Comparison of ENCODE assay signal across 8 cellular contexts in genomic region chr12:132711169-132711843, GRCh38. TPM values are rescaled to one million over a fixed set of nuclear protein-coding genes. Genes with fewer than 3 reads are reported as not detected.
DNase-seq lines count a peak whose midpoint lies in the region; ATAC-seq, FAIRE-seq and TF ChIP-seq lines count a peak whose summit lies in the region.

No MANE protein-coding gene starts in this region.

- POLR2A ChIA-PET in GM12878 (lab: Charles Lee), result interaction anchor here (0.6 to 1.4 kb wide), 4 partner anchors 26 to 330 kb away, joined by 3 to 6 read pairs (median 3); no protein-coding TSS in a partner anchor

- FAIRE-seq in GM12878 (lab: Jason Lieb, UNC), result no peak

- peak overlapping the region; percentile 89 for H3K9ac ChIP-seq in GM12878 (ENCODE audit: control insufficient read depth, insufficient read depth, low read length)

- TF ChIP-seq RAD21 in GM12878 (IDR thresholded peaks at IDR 0.05; ENCODE audit: insufficient read depth, low read depth, low read length), result no peak

- H3K36me3 ChIP-seq in H7 (replicated peaks; ENCODE audit: control insufficient read depth, insufficient read depth, low read length) (peaks cover 3% of the 10 kb centered on the region), GM12878 (ENCODE audit: control insufficient read depth in 2 of 2, insufficient read depth in 2 of 2, low read length in 1 of 2) (peaks cover 7 to 9% of the 10 kb centered on the region in 2 experiments), stomach (peaks cover 13 to 30% (median 20%) of the 10 kb centered on the region in 4 donors)

- 17% methylated on average over 33 of the region's 51 CpGs for WGBS in GM12878 (ENCODE audit: insufficient coverage, insufficient replicate concordance, low lambda C conversion rate, missing lambda C conversion rate)
- 7 to 19% (median 8%) methylated on average over 21 to 51 of the region's 51 CpGs for WGBS in stomach, 5 donors

- CTCF ChIA-PET in GM12878 (lab: Yijun Ruan, JAX), result no interaction called here

- SMC1A ChIA-PET in GM12878 (lab: Charles Lee; ENCODE audit: uncharacterized antibody, unreplicated experiment), result no interaction called here

- TF ChIP-seq EP300 in GM12878 (IDR thresholded peaks at IDR 0.05; ENCODE audit: borderline replicate concordance in 1 of 2, control insufficient read depth in 1 of 2, low read depth in 2 of 2, low read length in 2 of 2), result no peak
- no peak for TF ChIP-seq EP300 in stomach (IDR thresholded peaks at IDR 0.05)

- peak overlapping the region; percentile 15; the same call in 1 of the 2 replicates for H2AFZ ChIP-seq in GM12878 (ENCODE audit: control insufficient read depth, low read depth, low read length)

- H3K4me3 ChIP-seq in H7 (ENCODE audit: insufficient read depth, low read depth, low read length), result peak overlapping the region; percentile 86
- peak overlapping the region; percentile 95 for H3K4me3 ChIP-seq in GM12878
- H3K4me3 ChIP-seq in stomach, result peak overlapping the region; percentile 81 to 98 (median 92)

- DNase-seq in EL, result peak; percentile 30
- peak; percentile 89 for DNase-seq in H7
- DNase-seq in NCI-H146 (lab: John Stamatoyannopoulos, UW), result peak; percentile 43
- no peak for DNase-seq in GM12878 (ENCODE audit: low read depth, low spot score)
- DNase-seq in left lobe of liver (ENCODE audit: low spot score), result peak; percentile 58
- DNase-seq in stomach, result peak; percentile 34

- H4K20me1 ChIP-seq in GM12878 (ENCODE audit: control insufficient read depth, insufficient read depth), result no peaks in the 10 kb centered on the region; the same call in 1 of the 2 replicates

- no peaks in the 10 kb centered on the region; the same call in 1 of the 2 replicates for H3K4me1 ChIP-seq in GM12878 (ENCODE audit: control insufficient read depth, insufficient read depth, low read length)
- peaks cover 9 to 39% (median 28%) of the 10 kb centered on the region in 4 donors for H3K4me1 ChIP-seq in stomach

- TF ChIP-seq CTCF in GM12878 (IDR thresholded peaks at IDR 0.05 in 2 of 3, conservative IDR thresholded peaks at IDR 0.05 in 1 of 3; ENCODE audit: control insufficient read depth in 2 of 3, extremely low read depth in 1 of 3, insufficient read depth in 1 of 3, low read depth in 3 of 3, low read length in 3 of 3) (no peak), stomach (IDR thresholded peaks at IDR 0.05) (no peak)

- TF ChIP-seq POLR2A in GM12878 (IDR thresholded peaks at IDR 0.05; ENCODE audit: low read depth, low read length) (no peak), stomach (IDR thresholded peaks at IDR 0.05) (no peak)

- intact Hi-C loops in GM12878 (cut with micrococcal nuclease; ENCODE audit: unreplicated experiment), result no loop called here
- intact Hi-C loops in stomach (cut with DNase I; ENCODE audit: low total_unique reads), result no loop called here

- H3K4me2 ChIP-seq in GM12878 (ENCODE audit: control insufficient read depth, insufficient read depth), result peak overlapping the region; percentile 40

- H3K27ac ChIP-seq in GM12878 (ENCODE audit: control insufficient read depth, insufficient read depth), result peak overlapping the region; percentile 97
- peak overlapping the region; percentile 42 to 95 (median 85) for H3K27ac ChIP-seq in stomach

- H3K9me3 ChIP-seq in GM12878 (replicated peaks; ENCODE audit: control insufficient read depth, insufficient read depth, low read length), result no peaks in the 10 kb centered on the region
- no peaks in the 10 kb centered on the region for H3K9me3 ChIP-seq in stomach

- no TSS peak for BruUV-seq in GM12878 (replicated peaks; lab: Mats Ljungman, UMichigan)

- in situ Hi-C loops in GM12878 (cut with MboI), result no loop called here

- RAD21 ChIA-PET in GM12878 (lab: Charles Lee; ENCODE audit: unreplicated experiment), result no interaction called here

- no peaks in the 10 kb centered on the region for H3K27me3 ChIP-seq in H7 (ENCODE audit: control insufficient read depth, insufficient read depth, low read length)
- H3K27me3 ChIP-seq in GM12878 (replicated peaks in 1 of 2; ENCODE audit: control insufficient read depth in 2 of 2, insufficient read depth in 2 of 2, low read length in 1 of 2), result no peaks in the 10 kb centered on the region
- H3K27me3 ChIP-seq in stomach, result no peaks in the 10 kb centered on the region

- H3K79me2 ChIP-seq in GM12878 (ENCODE audit: control insufficient read depth, insufficient read depth, low read length), result peaks cover 51% of the 10 kb centered on the region

- ATAC-seq in GM12878, result peak; percentile 10
- peak; percentile 3 for ATAC-seq in left lobe of liver
- no peak for ATAC-seq in GM18873 (IDR thresholded peaks at IDR 0.05; ENCODE audit: low FRiP score, unreplicated experiment)
- no peak for ATAC-seq in HG03469 (IDR thresholded peaks at IDR 0.05; ENCODE audit: unreplicated experiment)

RNA-seq across cellular contexts. Expression of gene PGAM5, which starts 0.7 kb away (rescaled TPM):
- total RNA-seq in H7 (2014; rRNA removed; shearing (Covaris generic)), result 125 and 161 TPM in 2 replicates
- total RNA-seq in GM12878 (2013; cell fraction: nucleolus; rRNA removed), result 11.7 and 13.8 TPM in 2 replicates
- total RNA-seq in GM12878 (2014; rRNA removed) (71.2 and 81.8 TPM in 2 replicates), GM12878 (2014; rRNA removed; fragmentation: Illumina TruSeq; extraction: Trizol) (47.6 and 55.7 TPM in 2 replicates), GM12878 (2021) (79.7 and 90.9 TPM in 2 replicates), left lobe of liver (25.2 TPM), stomach (10 to 100 TPM in 3 of 5 donors, 1 to 10 TPM in 2; 1.8 to 49.8 (median 16.8) TPM)
- polyA plus RNA-seq in GM12878 (2011; ENCODE audit: low read depth), result 13.7 TPM
- polyA plus RNA-seq in GM12878 (2011; rRNA removed) (16.2 and 27.7 TPM in 2 replicates), GM12878 (2014; fragmentation: Illumina TruSeq; extraction: Trizol) (16.5 and 44.3 TPM in 2 replicates), GM12878 (2014; fragmentation: Nextera tagmentation; extraction: Ambion mirVana) (10 to 100 TPM in 1 of 2 experiments, 1 to 10 TPM in 1; 9.6 to 16.4 TPM), GM12878 (2014; rRNA removed) (66.9 and 68.4 TPM in 2 replicates), GM12878 (2016; fragmentation: Nextera tagmentation; extraction: Ambion mirVana) (10 to 100 TPM in 1 of 2 experiments, 1 to 10 TPM in 1; 8.2 to 46.3 TPM), stomach (10 to 100 TPM; 13.0 to 17.6 (median 14.1) TPM)
- 37.0 and 60.9 TPM in 2 replicates for polyA plus RNA-seq in GM12878 (2011; cell fraction: cytosol; rRNA removed)
- polyA plus RNA-seq in GM12878 (2011; cell fraction: nucleus; rRNA removed), result 21.7 and 34.5 TPM in 2 replicates
- polyA plus RNA-seq in GM12878 (2012), result 23.3 and 33.4 TPM in 2 replicates
- polyA minus RNA-seq in GM12878 (2011; rRNA and poly(A)+ RNA removed), result 44.8 and 87.5 TPM in 2 replicates
- polyA minus RNA-seq in GM12878 (2011; cell fraction: cytosol; rRNA and poly(A)+ RNA removed), result 35.5 and 42.9 TPM in 2 replicates
- 12.3 and 23.3 TPM in 2 replicates for polyA minus RNA-seq in GM12878 (2011; cell fraction: nucleus; rRNA and poly(A)+ RNA removed)

RNA-seq across cellular contexts. Expression of gene PXMP2, which starts 23.9 kb away (rescaled TPM):
- total RNA-seq in H7 (2014; rRNA removed; shearing (Covaris generic)), result 18.0 and 29.9 TPM in 2 replicates
- 4.5 and 6.7 TPM in 2 replicates for total RNA-seq in GM12878 (2013; cell fraction: nucleolus; rRNA removed)
- total RNA-seq in GM12878 (2014; rRNA removed), result 61.5 and 65.0 TPM in 2 replicates
- 37.6 and 38.1 TPM in 2 replicates for total RNA-seq in GM12878 (2014; rRNA removed; fragmentation: Illumina TruSeq; extraction: Trizol)
- total RNA-seq in GM12878 (2021), result 40.9 and 41.5 TPM in 2 replicates
- polyA plus RNA-seq in GM12878 (2011; ENCODE audit: low read depth), result 9.8 TPM
- 31.6 and 36.4 TPM in 2 replicates for polyA plus RNA-seq in GM12878 (2011; rRNA removed)
- polyA plus RNA-seq in GM12878 (2011; cell fraction: cytosol; rRNA removed), result 46.6 and 57.4 TPM in 2 replicates
- polyA plus RNA-seq in GM12878 (2011; cell fraction: nucleus; rRNA removed), result 25.1 and 30.4 TPM in 2 replicates
- polyA plus RNA-seq in GM12878 (2012), result 29.3 and 31.8 TPM in 2 replicates
- polyA plus RNA-seq in GM12878 (2014; fragmentation: Illumina TruSeq; extraction: Trizol), result 18.4 and 42.6 TPM in 2 replicates
- 10 to 100 TPM in 1 of 2 experiments, 1 to 10 TPM in 1; 4.0 to 10.3 TPM for polyA plus RNA-seq in GM12878 (2014; fragmentation: Nextera tagmentation; extraction: Ambion mirVana)
- polyA plus RNA-seq in GM12878 (2014; rRNA removed), result 68.5 and 73.6 TPM in 2 replicates
- 10 to 100 TPM; 66.7 to 97.8 TPM for polyA plus RNA-seq in GM12878 (2016; fragmentation: Nextera tagmentation; extraction: Ambion mirVana)
- polyA minus RNA-seq in GM12878 (2011; rRNA and poly(A)+ RNA removed), result 11.2 and 15.8 TPM in 2 replicates
- polyA minus RNA-seq in GM12878 (2011; cell fraction: cytosol; rRNA and poly(A)+ RNA removed), result 9.6 and 11.4 TPM in 2 replicates
- 4.0 and 8.3 TPM in 2 replicates for polyA minus RNA-seq in GM12878 (2011; cell fraction: nucleus; rRNA and poly(A)+ RNA removed)
- total RNA-seq in left lobe of liver, result 225 TPM
- total RNA-seq in stomach, result 100 to 1,000 TPM in 2 of 5 donors, 10 to 100 TPM in 3; 29.9 to 274 (median 89.7) TPM
- 10 to 100 TPM; 40.7 to 97.3 (median 90.5) TPM for polyA plus RNA-seq in stomach

RNA-seq across cellular contexts. Expression of gene POLE, which starts 24.2 kb away (rescaled TPM):
- 54.0 and 55.1 TPM in 2 replicates for total RNA-seq in H7 (2014; rRNA removed; shearing (Covaris generic))
- total RNA-seq in GM12878 (2013; cell fraction: nucleolus; rRNA removed), result 207 and 245 TPM in 2 replicates
- total RNA-seq in GM12878 (2014; rRNA removed), result 56.1 and 69.6 TPM in 2 replicates
- 24.8 and 26.7 TPM in 2 replicates for total RNA-seq in GM12878 (2014; rRNA removed; fragmentation: Illumina TruSeq; extraction: Trizol)
- 86.8 and 103 TPM in 2 replicates for total RNA-seq in GM12878 (2021)
- 26.2 TPM for polyA plus RNA-seq in GM12878 (2011; ENCODE audit: low read depth)
- polyA plus RNA-seq in GM12878 (2011; rRNA removed), result 21.4 and 43.6 TPM in 2 replicates
- polyA plus RNA-seq in GM12878 (2011; cell fraction: cytosol; rRNA removed), result 34.1 and 49.3 TPM in 2 replicates
- 389 and 485 TPM in 2 replicates for polyA plus RNA-seq in GM12878 (2011; cell fraction: nucleus; rRNA removed)
- 40.1 and 40.7 TPM in 2 replicates for polyA plus RNA-seq in GM12878 (2012)
- 29.8 and 50.0 TPM in 2 replicates for polyA plus RNA-seq in GM12878 (2014; fragmentation: Illumina TruSeq; extraction: Trizol)
- 1 to 10 TPM; 2.3 to 3.5 TPM for polyA plus RNA-seq in GM12878 (2014; fragmentation: Nextera tagmentation; extraction: Ambion mirVana)
- 84.2 and 91.5 TPM in 2 replicates for polyA plus RNA-seq in GM12878 (2014; rRNA removed)
- polyA plus RNA-seq in GM12878 (2016; fragmentation: Nextera tagmentation; extraction: Ambion mirVana), result 10 to 100 TPM; 28.7 to 30.6 TPM
- 94.9 and 113 TPM in 2 replicates for polyA minus RNA-seq in GM12878 (2011; rRNA and poly(A)+ RNA removed)
- polyA minus RNA-seq in GM12878 (2011; cell fraction: cytosol; rRNA and poly(A)+ RNA removed), result 56.0 and 75.9 TPM in 2 replicates
- 192 and 321 TPM in 2 replicates for polyA minus RNA-seq in GM12878 (2011; cell fraction: nucleus; rRNA and poly(A)+ RNA removed)
- total RNA-seq in left lobe of liver, result 29.3 TPM
- 100 to 1,000 TPM in 1 of 5 donors, 10 to 100 TPM in 4; 40.8 to 144 (median 72.2) TPM for total RNA-seq in stomach
- 10 to 100 TPM; 12.7 to 27.9 (median 13.8) TPM for polyA plus RNA-seq in stomach

RNA-seq across cellular contexts. Expression of gene ANKLE2, which starts 50.3 kb away (rescaled TPM):
- 41.5 and 51.4 TPM in 2 replicates for total RNA-seq in H7 (2014; rRNA removed; shearing (Covaris generic))
- 213 and 227 TPM in 2 replicates for total RNA-seq in GM12878 (2013; cell fraction: nucleolus; rRNA removed)
- 53.6 and 57.3 TPM in 2 replicates for total RNA-seq in GM12878 (2014; rRNA removed)
- total RNA-seq in GM12878 (2014; rRNA removed; fragmentation: Illumina TruSeq; extraction: Trizol), result 47.5 and 52.6 TPM in 2 replicates
- 63.5 and 65.9 TPM in 2 replicates for total RNA-seq in GM12878 (2021)
- polyA plus RNA-seq in GM12878 (2011; ENCODE audit: low read depth), result 31.3 TPM
- 58.3 and 89.4 TPM in 2 replicates for polyA plus RNA-seq in GM12878 (2011; rRNA removed)
- 81.6 and 106 TPM in 2 replicates for polyA plus RNA-seq in GM12878 (2011; cell fraction: cytosol; rRNA removed)
- polyA plus RNA-seq in GM12878 (2011; cell fraction: nucleus; rRNA removed), result 296 and 304 TPM in 2 replicates
- polyA plus RNA-seq in GM12878 (2012), result 45.3 and 47.1 TPM in 2 replicates
- 47.7 and 53.3 TPM in 2 replicates for polyA plus RNA-seq in GM12878 (2014; fragmentation: Illumina TruSeq; extraction: Trizol)
- 1 to 10 TPM; 4.3 to 6.7 TPM for polyA plus RNA-seq in GM12878 (2014; fragmentation: Nextera tagmentation; extraction: Ambion mirVana)
- 65.5 and 69.0 TPM in 2 replicates for polyA plus RNA-seq in GM12878 (2014; rRNA removed)
- polyA plus RNA-seq in GM12878 (2016; fragmentation: Nextera tagmentation; extraction: Ambion mirVana), result 10 to 100 TPM; 28.2 to 41.7 TPM
- polyA minus RNA-seq in GM12878 (2011; rRNA and poly(A)+ RNA removed), result 158 and 234 TPM in 2 replicates
- 35.5 and 49.6 TPM in 2 replicates for polyA minus RNA-seq in GM12878 (2011; cell fraction: cytosol; rRNA and poly(A)+ RNA removed)
- polyA minus RNA-seq in GM12878 (2011; cell fraction: nucleus; rRNA and poly(A)+ RNA removed), result 102 and 170 TPM in 2 replicates
- total RNA-seq in left lobe of liver, result 16.9 TPM
- 10 to 100 TPM; 26.3 to 75.9 (median 73.4) TPM for total RNA-seq in stomach
- polyA plus RNA-seq in stomach, result 10 to 100 TPM in 2 of 3 donors, 1 to 10 TPM in 1; 8.1 to 26.8 (median 10.7) TPM

Comparison
In these comparisons a context has a peak if more than half of its experiments do, and no peak if none do; other contexts are left out.
1. ATAC-seq: peak in GM12878 (single experiment) and left lobe of liver (single experiment); none in GM18873 (single experiment) and HG03469 (single experiment).
2. Peak in every context shown above with its lines, with median percentiles within 50 percentile points of each other: H3K4me3 ChIP-seq.